Comparison of ENCODE assay signal across 32 cellular contexts in genomic region chr20:33124261-33124660, GRCh38. TPM values are rescaled to one million over a fixed set of nuclear protein-coding genes. Genes with fewer than 3 reads are reported as not detected.
"Had no signal": no experiment of that assay in that cellular context is flagged by ENCODE, and none has a peak within 500 bp of the region (broad histone marks: within the 10 kb centered on the region; RNA-seq: fewer than 3 reads in every experiment).

No MANE protein-coding gene starts in this region.

- H3K4me3 ChIP-seq: coronary artery, esophagus squamous epithelium, heart right ventricle, left ventricle myocardium inferior, lower lobe of right lung, sigmoid colon, suprapubic skin, transverse colon had no signal

- H3K9ac ChIP-seq: parathyroid adenoma had no signal

- FAIRE-seq: endometrium, islet of Langerhans, urothelium cell line had no signal

- ATAC-seq: left cardiac atrium; lower lobe of right lung; natural killer cell; stimulated activated memory B cell treated with anti-CD40 and anti-IgM and Interleukin-4, amounts not matched to agents 10 μg/mL and 1 μg/mL and 100 μg/mL, for 72 hours; stimulated activated naive CD8-positive, alpha-beta T cell treated with anti-CD3 and anti-CD28 coated beads, Interleukin-15, Interleukin-2, amounts not matched to agents 100 U/mL and 50 U/mL, for 24 hours had no signal

- H3K27me3 ChIP-seq: sigmoid colon, transverse colon had no signal

- H3K4me1 ChIP-seq: parathyroid adenoma, sigmoid colon, suprapubic skin, transverse colon had no signal

- H3K27ac ChIP-seq: coronary artery, esophagus squamous epithelium, heart right ventricle, left ventricle myocardium inferior, lower lobe of right lung, neutrophil, parathyroid adenoma, sigmoid colon, suprapubic skin, transverse colon had no signal

- DNase-seq: dermis blood vessel endothelial cell; effector memory CD4-positive, alpha-beta T cell; erythroblast; esophagus squamous epithelium; foreskin melanocyte; glutamatergic neuron; heart right ventricle; hippocampal formation; left cardiac atrium; lower lobe of right lung; natural killer cell; sigmoid colon; stimulated activated CD4-positive, alpha-beta T cell treated with anti-CD3 and anti-CD28 coated beads, Interleukin-2, amount 100 ng/mL, for 24 hours; stimulated activated CD4-positive, alpha-beta T cell treated with anti-CD3 and anti-CD28 coated beads, Interleukin-4, amount 100 ng/mL, for 4 hours; stimulated activated naive CD8-positive, alpha-beta T cell treated with anti-CD3 and anti-CD28 coated beads, Interleukin-15, Interleukin-2, amounts not matched to agents 100 U/mL and 50 U/mL, for 24 hours; transverse colon had no signal

- H3K9me3 ChIP-seq: lower lobe of right lung, neutrophil, suprapubic skin, transverse colon had no signal

- H3K36me3 ChIP-seq: esophagus squamous epithelium, heart right ventricle, left ventricle myocardium inferior, lower lobe of right lung, neutrophil, sigmoid colon, suprapubic skin, transverse colon had no signal

- H3K9me3 Mint-ChIP-seq: natural killer cell had no signal

- H3K27ac Mint-ChIP-seq: natural killer cell; progenitor cell of endocrine pancreas; stimulated activated memory B cell treated with anti-CD40 and anti-IgM and Interleukin-4, amounts not matched to agents 10 μg/mL and 1 μg/mL and 100 μg/mL, for 72 hours had no signal

- H3K36me3 Mint-ChIP-seq: natural killer cell; stimulated activated memory B cell treated with anti-CD40 and anti-IgM and Interleukin-4, amounts not matched to agents 10 μg/mL and 1 μg/mL and 100 μg/mL, for 72 hours had no signal

- H3K4me3 Mint-ChIP-seq: natural killer cell; stimulated activated memory B cell treated with anti-CD40 and anti-IgM and Interleukin-4, amounts not matched to agents 10 μg/mL and 1 μg/mL and 100 μg/mL, for 72 hours had no signal

- H3K4me1 Mint-ChIP-seq: stimulated activated memory B cell treated with anti-CD40 and anti-IgM and Interleukin-4, amounts not matched to agents 10 μg/mL and 1 μg/mL and 100 μg/mL, for 72 hours had no signal

RNA-seq across cellular contexts. Expression of gene BPIFA2, which starts 43.7 kb away (rescaled TPM):
- total RNA-seq: dermis blood vessel endothelial cell, esophagus squamous epithelium, heart right ventricle, kidney epithelial cell, left cardiac atrium, left ventricle myocardium inferior, lower lobe of right lung, mesenteric fat pad, mononuclear cell, natural killer cell, omental fat pad, progenitor cell of endocrine pancreas, sigmoid colon, skeletal muscle tissue, suprapubic skin, transverse colon had no signal
- polyA plus RNA-seq: heart right ventricle, neural cell had no signal

RNA-seq across cellular contexts. Expression of gene BPIFB4, which starts 44.8 kb away (rescaled TPM):
- total RNA-seq: dermis blood vessel endothelial cell, esophagus squamous epithelium, heart right ventricle, kidney epithelial cell, left cardiac atrium, left ventricle myocardium inferior, lower lobe of right lung, mesenteric fat pad, mononuclear cell, natural killer cell, omental fat pad, progenitor cell of endocrine pancreas, sigmoid colon, skeletal muscle tissue, suprapubic skin, transverse colon had no signal
- polyA plus RNA-seq: heart right ventricle, neural cell, sigmoid colon had no signal
